Comparison of ENCODE assay signal across 31 cellular contexts in genomic region chr2:122033796-122034195, GRCh38.
"Had no signal": no experiment of that assay in that cellular context is flagged by ENCODE, and none has a peak within 500 bp of the region (broad histone marks: within the 10 kb centered on the region; RNA-seq: fewer than 3 reads in every experiment).

No MANE protein-coding gene starts in this region.

- DNase-seq: effector CD8-positive, alpha-beta T cell; endodermal cell; foreskin fibroblast; gastrocnemius medialis; kidney; mesenchymal stem cell; mucosa of descending colon; naive B cell; occipital lobe; pancreas; stimulated activated CD4-positive, alpha-beta T cell treated with anti-CD3 and anti-CD28 coated beads, Interleukin-12 subunit alpha, Interleukin-12 subunit beta, amount 100 ng/mL, for 4 hours; stimulated activated CD4-positive, alpha-beta T cell treated with anti-CD3 and anti-CD28 coated beads, Interleukin-1b, Interleukin-23, amount 100 ng/mL, for 48 hours; stimulated activated CD4-positive, alpha-beta T cell treated with anti-CD3 and anti-CD28 coated beads, Interleukin-4, amount 100 ng/mL, for 1 hour; stimulated activated CD8-positive, alpha-beta memory T cell treated with anti-CD3 and anti-CD28 coated beads, Interleukin-4, amount 100 ng/mL, for 48 hours; stimulated activated naive CD4-positive, alpha-beta T cell; substantia nigra; testis; tibial artery; upper lobe of left lung had no signal

- H3K9me3 Mint-ChIP-seq: dendritic cell treated with granulocyte-macrophage colony-stimulating factor and Interleukin-4, amounts not matched to agents 40 ng/mL and 50 ng/mL, for 4 days; natural killer cell treated with Interleukin-12 subunit alpha and Interleukin-12 subunit beta and Interleukin-15 and Interleukin-18, amount 100 ng/mL, for 72 hours had no signal

- H3K27me3 ChIP-seq: gastrocnemius medialis, pancreas, right atrium auricular region, testis, tibial artery, upper lobe of left lung had no signal

- H3K4me3 Mint-ChIP-seq: dendritic cell treated with granulocyte-macrophage colony-stimulating factor and Interleukin-4, amounts not matched to agents 40 ng/mL and 50 ng/mL, for 4 days; endodermal cell; mesothelial cell of epicardium; naive B cell; natural killer cell treated with Interleukin-12 subunit alpha and Interleukin-12 subunit beta and Interleukin-15 and Interleukin-18, amount 100 ng/mL, for 72 hours had no signal

- H3K9me3 ChIP-seq: gastrocnemius medialis, mucosa of descending colon, pancreas, testis, tibial artery, upper lobe of left lung had no signal

- H3K27ac Mint-ChIP-seq: dendritic cell treated with granulocyte-macrophage colony-stimulating factor and Interleukin-4, amounts not matched to agents 40 ng/mL and 50 ng/mL, for 4 days; endodermal cell; mesothelial cell of epicardium; naive B cell; natural killer cell treated with Interleukin-12 subunit alpha and Interleukin-12 subunit beta and Interleukin-15 and Interleukin-18, amount 100 ng/mL, for 72 hours; progenitor cell of endocrine pancreas had no signal

- H3K36me3 Mint-ChIP-seq: mesothelial cell of epicardium; naive B cell; natural killer cell treated with Interleukin-12 subunit alpha and Interleukin-12 subunit beta and Interleukin-15 and Interleukin-18, amount 100 ng/mL, for 72 hours had no signal

- H3K36me3 ChIP-seq: gastrocnemius medialis, pancreas, right atrium auricular region, tibial artery, upper lobe of left lung had no signal

- ATAC-seq: esophagus mucosa; gastrocnemius medialis; left lobe of liver; mucosa of descending colon; natural killer cell treated with Interleukin-12 subunit alpha and Interleukin-12 subunit beta and Interleukin-15 and Interleukin-18, amount 100 ng/mL, for 72 hours; pancreas; sciatic nerve had no signal

- H3K4me1 ChIP-seq: gastrocnemius medialis, pancreas, right atrium auricular region, testis had no signal

- H3K27ac ChIP-seq: epithelial cell of prostate, gastrocnemius medialis, hepatocyte, pancreas, right atrium auricular region, testis, tibial artery, upper lobe of left lung had no signal

- H3K4me3 ChIP-seq: gastrocnemius medialis, hepatocyte, lung, mucosa of descending colon, pancreas, right atrium auricular region, smooth muscle cell, testis, tibial artery, upper lobe of left lung had no signal

- H3K79me2 ChIP-seq: hepatocyte had no signal

- H2AFZ ChIP-seq: hepatocyte had no signal

- H3K4me1 Mint-ChIP-seq: naive B cell had no signal

- H3K4me2 ChIP-seq: hepatocyte, smooth muscle cell had no signal
